1 cellular context compared by ENCODE assay signal in the genomic region with DNA sequence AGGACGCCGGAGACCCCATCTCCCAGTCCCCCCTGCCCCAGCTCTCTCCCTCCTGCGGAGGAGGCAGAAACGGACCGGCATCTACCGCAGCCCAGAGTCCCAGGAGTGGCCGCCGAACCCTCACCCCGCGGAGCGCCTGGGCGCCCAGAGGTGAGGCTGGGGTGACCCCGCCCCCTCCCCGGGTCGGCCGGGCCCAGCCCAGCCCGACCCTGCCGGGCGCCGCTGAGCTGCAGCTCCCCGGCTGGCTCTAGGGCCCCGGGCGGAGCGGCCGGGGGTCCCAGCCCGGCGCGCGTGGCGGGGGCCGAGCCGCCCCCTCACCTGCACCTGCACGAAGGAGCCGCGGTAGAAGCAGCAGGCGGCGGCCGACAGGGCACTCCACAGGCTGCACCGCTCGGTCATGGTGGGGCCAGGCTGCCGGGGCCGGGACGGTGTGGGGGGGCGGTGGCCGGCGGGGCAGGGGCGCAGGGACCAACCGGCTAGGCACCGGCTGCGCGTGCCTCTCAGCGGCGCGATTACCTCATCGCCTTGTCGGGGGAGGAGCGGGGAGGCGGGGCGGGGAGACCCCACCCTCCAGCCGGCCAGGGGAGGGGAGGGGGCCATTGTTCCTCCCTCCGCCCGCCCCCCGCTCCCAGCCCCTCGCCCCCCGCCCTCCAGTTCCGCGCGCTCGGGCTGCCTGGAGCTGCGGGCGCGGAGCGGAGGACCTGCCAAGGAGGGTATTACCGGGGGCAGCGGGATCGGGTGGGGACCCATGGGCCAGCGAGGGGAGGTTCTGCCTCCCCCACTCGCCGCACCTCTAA.
TF ChIP-seq lines count a peak whose summit lies in the region.

No MANE protein-coding gene starts in this region.

TF ChIP-seq in GM23338, 12 proteins besides CTCF, POLR2A, EP300 and RAD21:
- TF ChIP-seq POLR2AphosphoS5 (IDR thresholded peaks at IDR 0.05; ENCODE audit: low read depth) (peak; percentile 63), ZNF331 (CRISPR knock-in tag; IDR thresholded peaks at IDR 0.05; ENCODE audit: low read depth) (no peak)
